ENCODE assay signal across 17 cellular contexts in the genomic region with DNA sequence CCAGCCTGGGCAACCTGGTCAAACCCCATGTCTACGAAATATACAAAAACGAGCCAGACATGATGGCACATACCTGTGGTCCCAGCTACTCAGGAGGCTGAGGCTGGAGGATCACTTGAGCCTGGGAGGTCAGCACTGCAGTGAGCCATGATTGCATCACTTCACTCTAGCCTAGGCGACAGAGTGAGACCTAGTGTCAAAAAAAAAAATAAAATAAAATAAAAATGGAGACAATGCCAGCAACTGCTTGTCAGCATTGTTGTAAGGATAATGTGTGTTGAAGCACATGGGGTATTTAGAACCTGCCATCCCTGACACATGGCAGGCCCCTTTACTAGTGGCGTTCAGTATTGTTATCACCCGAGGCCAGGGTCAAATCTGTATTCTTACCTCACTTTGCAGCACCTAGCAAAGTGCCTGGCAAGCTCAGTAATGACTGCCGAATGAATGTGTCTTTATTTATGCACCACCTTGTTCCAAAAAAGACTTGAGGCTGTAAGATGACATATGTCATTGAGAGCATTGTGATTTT. TPM values are rescaled to one million over a fixed set of nuclear protein-coding genes. Genes with fewer than 3 reads are reported as not detected.
DNase-seq lines count a peak whose midpoint lies in the region; ATAC-seq and TF ChIP-seq lines count a peak whose summit lies in the region.
"Had no signal": no experiment of that assay in that cellular context is flagged by ENCODE, and none has a peak within 500 bp of the region (broad histone marks: within the 10 kb centered on the region; RNA-seq: fewer than 3 reads in every experiment).

No MANE protein-coding gene starts in this region.

- H3K27ac ChIP-seq in SK-N-MC (peak overlapping the region; percentile 97), ovary (no peak overlapping the region)
- H3K27ac ChIP-seq in effector memory CD4-positive, alpha-beta T cell (ENCODE audit: insufficient read depth, low read length, poor library complexity, severe bottlenecking) = peak overlapping the region; percentile 50
- H3K27ac ChIP-seq: stomach had no signal

- H3K27ac Mint-ChIP-seq in activated naive CD4-positive, alpha-beta T cell treated with anti-CD3 and anti-CD28 coated beads, Interleukin-2, amount 10 ng/mL, durations not matched to agents 7 days and 5 days = peak overlapping the region; percentile 96
- peak overlapping the region; percentile 94 to 98 for H3K27ac Mint-ChIP-seq in stimulated activated naive CD8-positive, alpha-beta T cell treated with anti-CD3 and anti-CD28 coated beads, Interleukin-15, amount 100 ng/mL, for 72 hours

- peaks cover 26% of the 10 kb centered on the region for H3K4me1 ChIP-seq in effector memory CD4-positive, alpha-beta T cell (ENCODE audit: control insufficient read depth, insufficient read depth, low read length, poor library complexity, severe bottlenecking)
- H3K4me1 ChIP-seq in ovary (ENCODE audit: insufficient read depth) = no peaks in the 10 kb centered on the region
- H3K4me1 ChIP-seq: HAP-1 had no signal

- H3K36me3 ChIP-seq in SK-N-MC (ENCODE audit: insufficient read depth, low read length) (no peaks in the 10 kb centered on the region), ovary (no peaks in the 10 kb centered on the region)
- H3K36me3 ChIP-seq in effector memory CD4-positive, alpha-beta T cell (ENCODE audit: control insufficient read depth, insufficient read depth, low read length) = no peaks in the 10 kb centered on the region
- H3K36me3 ChIP-seq: HAP-1, stomach had no signal

- in situ Hi-C loops in KBM-7 (cut with MboI; ENCODE audit: low pct_unique_long_range_greater_than_20kb, low sequenced_read_pairs) = no loop called here

- peaks cover 18% of the 10 kb centered on the region for H3K27me3 Mint-ChIP-seq in activated naive CD4-positive, alpha-beta T cell treated with anti-CD3 and anti-CD28 coated beads, Interleukin-2, amount 10 ng/mL, durations not matched to agents 7 days and 5 days
- no peaks in the 10 kb centered on the region for H3K27me3 Mint-ChIP-seq in stimulated activated naive CD8-positive, alpha-beta T cell treated with anti-CD3 and anti-CD28 coated beads, Interleukin-15, amount 100 ng/mL, for 72 hours

- WGBS in ovary, 3 donors = 81 to 89% (median 89%) methylated on average over 6 of the region's 6 CpGs

- H3K9me3 Mint-ChIP-seq in activated naive CD4-positive, alpha-beta T cell treated with anti-CD3 and anti-CD28 coated beads, Interleukin-2, amount 10 ng/mL, durations not matched to agents 7 days and 5 days = no peaks in the 10 kb centered on the region
- H3K9me3 Mint-ChIP-seq in stimulated activated naive CD8-positive, alpha-beta T cell treated with anti-CD3 and anti-CD28 coated beads, Interleukin-15, amount 100 ng/mL, for 72 hours = no peaks in the 10 kb centered on the region

- ATAC-seq in stimulated activated naive CD8-positive, alpha-beta T cell treated with anti-CD3 and anti-CD28 coated beads, Interleukin-15, amount 100 ng/mL, for 72 hours = no peak

- H3K4me3 Mint-ChIP-seq in activated naive CD4-positive, alpha-beta T cell treated with anti-CD3 and anti-CD28 coated beads, Interleukin-2, amount 10 ng/mL, durations not matched to agents 7 days and 5 days = no peak overlapping the region
- peak overlapping the region; percentile 57 to 74 for H3K4me3 Mint-ChIP-seq in stimulated activated naive CD8-positive, alpha-beta T cell treated with anti-CD3 and anti-CD28 coated beads, Interleukin-15, amount 100 ng/mL, for 72 hours

- H3K9me3 ChIP-seq in SK-N-MC (ENCODE audit: low read depth, low read length) (no peaks in the 10 kb centered on the region), ovary (no peaks in the 10 kb centered on the region)
- no peaks in the 10 kb centered on the region for H3K9me3 ChIP-seq in effector memory CD4-positive, alpha-beta T cell (ENCODE audit: control insufficient read depth, low read length)
- H3K9me3 ChIP-seq: HAP-1, stomach had no signal

- no peaks in the 10 kb centered on the region for H3K27me3 ChIP-seq in effector memory CD4-positive, alpha-beta T cell (replicated peaks; ENCODE audit: control insufficient read depth, insufficient read depth, low read length, poor library complexity, severe bottlenecking)
- no peaks in the 10 kb centered on the region for H3K27me3 ChIP-seq in ovary
- H3K27me3 ChIP-seq: stomach had no signal

- peaks cover 42% of the 10 kb centered on the region for H3K4me1 Mint-ChIP-seq in activated naive CD4-positive, alpha-beta T cell treated with anti-CD3 and anti-CD28 coated beads, Interleukin-2, amount 10 ng/mL, durations not matched to agents 7 days and 5 days
- H3K4me1 Mint-ChIP-seq in stimulated activated naive CD8-positive, alpha-beta T cell treated with anti-CD3 and anti-CD28 coated beads, Interleukin-15, amount 100 ng/mL, for 72 hours = peaks cover 67% of the 10 kb centered on the region

- no peak for TF ChIP-seq POLR2A in ovary (IDR thresholded peaks at IDR 0.05)

- H3K36me3 Mint-ChIP-seq in activated naive CD4-positive, alpha-beta T cell treated with anti-CD3 and anti-CD28 coated beads, Interleukin-2, amount 10 ng/mL, durations not matched to agents 7 days and 5 days = peaks cover 2% of the 10 kb centered on the region

- DNase-seq in activated naive CD4-positive, alpha-beta T cell treated with anti-CD3 and anti-CD28 coated beads, Interleukin-2, amount 10 ng/mL, durations not matched to agents 7 days and 5 days = no peak
- no peak for DNase-seq in activated naive CD4-positive, alpha-beta T cell treated with Interleukin-2 at 50 U/mL for 16 hours
- DNase-seq in SK-N-MC (ENCODE audit: low read depth, low spot score) = no peak
- DNase-seq in effector memory CD4-positive, alpha-beta T cell = no peak
- no peak for DNase-seq in stimulated activated naive CD8-positive, alpha-beta T cell treated with anti-CD3 and anti-CD28 coated beads, Interleukin-15, amount 100 ng/mL, for 72 hours
- no peak for DNase-seq in ovary
- no peak for DNase-seq in KBM-7
- DNase-seq in middle frontal gyrus (ENCODE audit: extremely low spot score, low spot score) = no peak
- DNase-seq: activated effector memory CD4-positive, alpha-beta T cell treated with anti-CD3 and anti-CD28 coated beads, Interleukin-2, amount 50 U/mL, for 16 hours; DMS153; Karpas-422; NCI-H146; stomach had no signal

- intact Hi-C loops in ovary (cut with DNase I) = no loop called here

- TF ChIP-seq EP300 in ovary (IDR thresholded peaks at IDR 0.05) = no peak

- TF ChIP-seq CTCF in ovary (IDR thresholded peaks at IDR 0.05) = no peak

- peak overlapping the region; percentile 53; the same call in 1 of the 2 replicates for H3K4me3 ChIP-seq in SK-N-MC
- H3K4me3 ChIP-seq in effector memory CD4-positive, alpha-beta T cell (ENCODE audit: insufficient read depth, low read depth, low read length, poor library complexity, severe bottlenecking) = peak overlapping the region; percentile 9
- no peak overlapping the region for H3K4me3 ChIP-seq in ovary
- H3K4me3 ChIP-seq: HAP-1, lung, skin epidermis, stomach had no signal

- peak overlapping the region; percentile 75 for H3K9ac ChIP-seq in SK-N-MC (ENCODE audit: insufficient read length)

- CTCF ChIA-PET in activated naive CD4-positive, alpha-beta T cell treated with anti-CD3 and anti-CD28 coated beads, Interleukin-2, amount 10 ng/mL, durations not matched to agents 7 days and 5 days (lab: Charles Lee) = interaction anchor here (0.6 to 1.8 kb wide), 5 partner anchors 16 to 296 kb away, joined by 3 to 6 read pairs (median 5); no protein-coding TSS in a partner anchor

RNA-seq across cellular contexts. Expression of a gene that starts 32.4 kb away (rescaled TPM):
- 10 to 100 TPM in 1 of 7 donors, 1 to 10 TPM in 2, under 1 TPM in 4; 0.25 to 20.4 (median 0.62) TPM for total RNA-seq in ovary
- polyA plus RNA-seq in ovary = under 1 TPM; 0.13 to 0.15 TPM
- total RNA-seq: fibroblast of villous mesenchyme had no signal

RNA-seq across cellular contexts. Expression of a gene that starts 55.2 kb away (rescaled TPM):
- 10 to 100 TPM in 6 of 7 donors, 1 to 10 TPM in 1; 7.4 to 18.8 (median 11.2) TPM for total RNA-seq in ovary
- polyA plus RNA-seq in ovary = 1 to 10 TPM; 4.9 to 7.2 TPM

Comparison
In these comparisons a context has a peak if more than half of its experiments do, and no peak if none do; other contexts are left out.
1. H3K27ac ChIP-seq: peak in SK-N-MC (single experiment) and effector memory CD4-positive, alpha-beta T cell (single experiment); none in ovary (0 of 2).